ENCODE assay signal across 18 cellular contexts in genomic region chr1:118337346-118337745, GRCh38.
DNase-seq lines count a peak whose midpoint lies in the region; ATAC-seq, FAIRE-seq and TF ChIP-seq lines count a peak whose summit lies in the region.
"Had no signal": no experiment of that assay in that cellular context is flagged by ENCODE, and none has a peak within 500 bp of the region (broad histone marks: within the 10 kb centered on the region; RNA-seq: fewer than 3 reads in every experiment).

No MANE protein-coding gene starts in this region.

- no peaks in the 10 kb centered on the region for H3K27me3 ChIP-seq in GM23248 (replicated peaks; ENCODE audit: insufficient read depth)
- H3K27me3 ChIP-seq in PC-3 (ENCODE audit: low read length) = no peaks in the 10 kb centered on the region
- no peaks in the 10 kb centered on the region for H3K27me3 ChIP-seq in bronchial epithelial cell (ENCODE audit: control insufficient read depth, insufficient read depth, low read length)
- H3K27me3 ChIP-seq in brain microvascular endothelial cell (replicated peaks) = no peaks in the 10 kb centered on the region

- no peak overlapping the region for H3K4me3 Mint-ChIP-seq in endothelial cell (ENCODE audit: unreplicated experiment)
- H3K4me3 Mint-ChIP-seq: CD8-positive, alpha-beta T cell had no signal

- H2AFZ ChIP-seq in GM23248 = no peak overlapping the region
- H2AFZ ChIP-seq in PC-3 (ENCODE audit: low read length) = no peak overlapping the region

- ATAC-seq in PC-3 = no peak
- ATAC-seq: CD8-positive, alpha-beta T cell; GM12878 had no signal

- H3K27me3 Mint-ChIP-seq in endothelial cell (ENCODE audit: unreplicated experiment) = no peaks in the 10 kb centered on the region

- CTCF ChIA-PET in PC-3 (lab: Charles Lee) = no interaction called here

- H3K79me2 ChIP-seq in GM23248 (ENCODE audit: insufficient read depth) = no peaks in the 10 kb centered on the region
- no peaks in the 10 kb centered on the region for H3K79me2 ChIP-seq in PC-3 (ENCODE audit: low read length)

- POLR2A ChIA-PET in PC-3 (lab: Charles Lee; ENCODE audit: unreplicated experiment) = no interaction called here

- H3K36me3 ChIP-seq in GM23248 (ENCODE audit: low read depth) (no peaks in the 10 kb centered on the region), PC-3 (ENCODE audit: low read depth, low read length) (no peaks in the 10 kb centered on the region), bronchial epithelial cell (ENCODE audit: control insufficient read depth, insufficient read depth, low read length) (no peaks in the 10 kb centered on the region), brain microvascular endothelial cell (replicated peaks) (no peaks in the 10 kb centered on the region)

- H3K4me1 ChIP-seq in GM23248 (ENCODE audit: insufficient read depth) (peaks cover 52% of the 10 kb centered on the region), PC-3 (ENCODE audit: insufficient read depth, low read length) (peaks cover 51% of the 10 kb centered on the region)
- H3K4me1 ChIP-seq: Caco-2 had no signal

- BruUV-seq in PC-3 (replicated peaks; lab: Mats Ljungman, UMichigan) = no TSS peak

- H3K36me3 Mint-ChIP-seq in endothelial cell (ENCODE audit: low read depth, unreplicated experiment) = no peaks in the 10 kb centered on the region
- H3K36me3 Mint-ChIP-seq: CD8-positive, alpha-beta T cell had no signal

- H4K20me1 ChIP-seq in GM23248 (ENCODE audit: insufficient read depth) = no peaks in the 10 kb centered on the region
- H4K20me1 ChIP-seq in PC-3 (ENCODE audit: low read length) = no peaks in the 10 kb centered on the region

- H3K27ac Mint-ChIP-seq in endothelial cell (ENCODE audit: unreplicated experiment) = no peak overlapping the region
- H3K27ac Mint-ChIP-seq: CD8-positive, alpha-beta T cell had no signal

- no peaks in the 10 kb centered on the region for H3K4me1 Mint-ChIP-seq in endothelial cell (ENCODE audit: unreplicated experiment)

- intact Hi-C loops in PC-3 (cut with micrococcal nuclease) = no loop called here

- DNase-seq in GM23248 = peak; percentile 49
- peak; percentile 42 for DNase-seq in PC-3
- peak; percentile 70 for DNase-seq in bronchial epithelial cell (ENCODE audit: low read depth)
- DNase-seq in kidney tubule cell (ENCODE audit: low spot score) = peak; percentile 25
- DNase-seq in activated effector memory CD4-positive, alpha-beta T cell treated with Interleukin-2 at 50 U/mL for 16 hours = no peak
- DNase-seq in NCI-H774 (lab: John Stamatoyannopoulos, UW) = no peak
- DNase-seq in brain microvascular endothelial cell = no peak
- DNase-seq in endothelial cell (ENCODE audit: low spot score) = no peak
- DNase-seq: C1 segment of cervical spinal cord; Caco-2; CD8-positive, alpha-beta T cell; DMS153; DND-41; H7; HCEC 1CT had no signal

- H3K9me2 ChIP-seq in GM23248 (ENCODE audit: insufficient read depth) (no peaks in the 10 kb centered on the region), PC-3 (replicated peaks; ENCODE audit: low read length) (no peaks in the 10 kb centered on the region)

- H3K4me2 ChIP-seq in GM23248 (ENCODE audit: unreplicated experiment) (no peak overlapping the region), PC-3 (ENCODE audit: low read length) (no peak overlapping the region)

- FAIRE-seq in bronchial epithelial cell (lab: Jason Lieb, UNC) = no peak
- FAIRE-seq: G401.6, GM12878, H1 had no signal

- no peak overlapping the region for H3K9ac ChIP-seq in GM23248
- no peak overlapping the region for H3K9ac ChIP-seq in PC-3 (ENCODE audit: low read length)

- H3K9me3 Mint-ChIP-seq in endothelial cell (ENCODE audit: unreplicated experiment) = no peaks in the 10 kb centered on the region

- H3K4me3 ChIP-seq in GM23248 = no peak overlapping the region
- no peak overlapping the region for H3K4me3 ChIP-seq in PC-3 (ENCODE audit: low read length)
- H3K4me3 ChIP-seq in bronchial epithelial cell (ENCODE audit: low read depth, low read length) = no peak overlapping the region
- H3K4me3 ChIP-seq in brain microvascular endothelial cell (ENCODE audit: low read depth, low read length) = no peak overlapping the region
- H3K4me3 ChIP-seq: GM12878 had no signal

- H3K27ac ChIP-seq in GM23248 (no peak overlapping the region), PC-3 (ENCODE audit: low read length) (no peak overlapping the region), brain microvascular endothelial cell (no peak overlapping the region)

- in situ Hi-C loops in GM23248 (cut with MboI) = no loop called here
- in situ Hi-C loops in brain microvascular endothelial cell (cut with HindIII; ENCODE audit: low pct_ligation_motif_present, low sequenced_read_pairs) = no loop called here

- TF ChIP-seq CTCF in PC-3 (conservative IDR thresholded peaks at IDR 0.05; ENCODE audit: low read depth, low read length) (no peak), bronchial epithelial cell (IDR thresholded peaks at IDR 0.05; ENCODE audit: insufficient read depth, low read length, severe bottlenecking) (no peak), brain microvascular endothelial cell (IDR thresholded peaks at IDR 0.05; ENCODE audit: low read depth, low read length, missing control alignments) (no peak), endothelial cell (IDR thresholded peaks at IDR 0.05; ENCODE audit: unreplicated experiment) (no peak)

- no peaks in the 10 kb centered on the region for H3K9me3 ChIP-seq in GM23248 (ENCODE audit: low read depth)
- no peaks in the 10 kb centered on the region for H3K9me3 ChIP-seq in PC-3 (ENCODE audit: low read length)
- H3K9me3 ChIP-seq: Caco-2 had no signal

- H3F3A ChIP-seq in GM23248 (ENCODE audit: insufficient read depth) = peaks cover 53% of the 10 kb centered on the region
- peaks cover 5% of the 10 kb centered on the region for H3F3A ChIP-seq in PC-3 (ENCODE audit: low read length, unreplicated experiment)

Comparison
In these comparisons a context has a peak if more than half of its experiments do, and no peak if none do; other contexts are left out.
1. DNase-seq: peak in GM23248 (single experiment), PC-3 (single experiment), bronchial epithelial cell (single experiment) and kidney tubule cell (single experiment); none in activated effector memory CD4-positive, alpha-beta T cell treated with Interleukin-2 at 50 U/mL for 16 hours (single experiment), NCI-H774 (single experiment), brain microvascular endothelial cell (single experiment) and endothelial cell (single experiment).